Comparison of ENCODE assay signal across 9 cellular contexts in genomic region chr17:45228121-45228941, GRCh38. TPM values are rescaled to one million over a fixed set of nuclear protein-coding genes. Genes with fewer than 3 reads are reported as not detected.
DNase-seq lines count a peak whose midpoint lies in the region; FAIRE-seq and TF ChIP-seq lines count a peak whose summit lies in the region.
"Had no signal": no experiment of that assay in that cellular context is flagged by ENCODE, and none has a peak within 500 bp of the region (broad histone marks: within the 10 kb centered on the region; RNA-seq: fewer than 3 reads in every experiment).

No MANE protein-coding gene starts in this region.

- H3K4me1 ChIP-seq in keratinocyte (ENCODE audit: control insufficient read depth, extremely low read depth, insufficient read depth, low read length) = peaks cover 35% of the 10 kb centered on the region

- peak; percentile 58 for DNase-seq in activated CD4-positive, alpha-beta T cell treated with anti-CD3 and anti-CD28 coated beads for 48 hours
- DNase-seq in activated CD4-positive, alpha-beta T cell treated with anti-CD3 and anti-CD28 coated beads, Interleukin-2, amount 50 U/mL, for 1 hour = no peak
- DNase-seq in activated T-cell treated with anti-CD3 and anti-CD28 coated beads, Interleukin-2, amount 50 U/mL, for 1 hour = peak; percentile 58
- DNase-seq in keratinocyte (ENCODE audit: low read depth, low spot score) = no peak
- no peak for DNase-seq in NCI-H1930 (lab: John Stamatoyannopoulos, UW)
- DNase-seq in NCI-H524 treated with DMSO at 0.1 percent for 48 hours (lab: John Stamatoyannopoulos, UW) = no peak
- DNase-seq in HUDEP-2 (lab: John Stamatoyannopoulos, UW; ENCODE audit: unreplicated experiment in 76 of 76) = no peak

- H3K27ac ChIP-seq in keratinocyte (ENCODE audit: control insufficient read depth, insufficient read depth, low read length) (peak overlapping the region; percentile 57), temporal lobe (ENCODE audit: low read depth, low read length) (peak overlapping the region; percentile 69)
- H3K27ac ChIP-seq: VCaP had no signal

- H4K20me1 ChIP-seq in keratinocyte (ENCODE audit: control insufficient read depth, extremely low read depth, insufficient read depth, low read length) = no peaks in the 10 kb centered on the region

- no peak for FAIRE-seq in keratinocyte (lab: Jason Lieb, UNC)

- no peaks in the 10 kb centered on the region for H3K79me2 ChIP-seq in keratinocyte (ENCODE audit: control insufficient read depth, insufficient read depth, low read length)

- dilution Hi-C loops in keratinocyte (cut with MboI; ENCODE audit: extremely low pct_ligation_motif_present, low sequenced_read_pairs) = no loop called here

- peak overlapping the region; percentile 65 for H3K9ac ChIP-seq in keratinocyte (ENCODE audit: control insufficient read depth, extremely low read depth, insufficient read depth, low read length)

- no peak for TF ChIP-seq CTCF in keratinocyte (optimal IDR thresholded peaks at IDR 0.05 in 1 of 3, IDR thresholded peaks at IDR 0.05 in 1 of 3, conservative IDR thresholded peaks at IDR 0.05 in 1 of 3; ENCODE audit: extremely low read depth in 1 of 3, insufficient read depth in 2 of 3, low read length in 3 of 3)

- H3K9me1 ChIP-seq in keratinocyte (ENCODE audit: control insufficient read depth, extremely low read depth, insufficient read depth, low read length) = no peaks in the 10 kb centered on the region

- H3K4me2 ChIP-seq in keratinocyte (ENCODE audit: control insufficient read depth, extremely low read depth, insufficient read depth, low read depth, low read length) = peak overlapping the region; percentile 62

- H3K9me3 ChIP-seq in keratinocyte (ENCODE audit: control insufficient read depth, low read depth, low read length) = no peaks in the 10 kb centered on the region

- no peaks in the 10 kb centered on the region for H3K36me3 ChIP-seq in keratinocyte (ENCODE audit: control insufficient read depth in 2 of 2, extremely low read depth in 1 of 2, insufficient read depth in 2 of 2, low read length in 2 of 2)

- H2AFZ ChIP-seq in keratinocyte (ENCODE audit: control insufficient read depth, low read length) = no peak overlapping the region

- H3K27me3 ChIP-seq in keratinocyte (ENCODE audit: control insufficient read depth, extremely low read depth, insufficient read depth, low read length) = peaks cover 10% of the 10 kb centered on the region

- peak overlapping the region in 1 of 3 experiments; percentile 19 for H3K4me3 ChIP-seq in keratinocyte (ENCODE audit: control insufficient read depth in 2 of 3, extremely low read depth in 1 of 3, insufficient read depth in 2 of 3, low read depth in 1 of 3, low read length in 3 of 3)

RNA-seq across cellular contexts. Expression of gene FMNL1, which starts 6.6 kb away (rescaled TPM):
- 0.46 to 1.1 TPM (median 0.79 TPM) in 3 replicates for polyA plus RNA-seq in keratinocyte
- 3.1 TPM for polyA plus RNA-seq in keratinocyte (2011; ENCODE audit: low read depth)
- polyA plus RNA-seq in keratinocyte (2011; cell fraction: cytosol; rRNA removed) = 0.66 and 1.1 TPM in 2 replicates
- 3.3 and 3.5 TPM in 2 replicates for polyA plus RNA-seq in keratinocyte (2011; cell fraction: nucleus; rRNA removed)
- polyA plus RNA-seq in keratinocyte (2012; ENCODE audit: low replicate concordance) = 1.6 and 2.0 TPM in 2 replicates
- 0.29 to 2.5 TPM (median 0.36 TPM) in 3 replicates for polyA minus RNA-seq in keratinocyte
- 2.3 TPM for polyA minus RNA-seq in keratinocyte (2011; cell fraction: cytosol; rRNA and poly(A)+ RNA removed)
- polyA minus RNA-seq in keratinocyte (2011; cell fraction: nucleus; rRNA and poly(A)+ RNA removed) = 1.1 and 2.9 TPM in 2 replicates
- total RNA-seq in temporal lobe = 4.2 TPM

RNA-seq across cellular contexts. Expression of gene SPATA32, which starts 33.6 kb away (rescaled TPM):
- polyA plus RNA-seq in keratinocyte = 0.05 TPM in 1 of 3 replicates, not detected in the others
- polyA plus RNA-seq in keratinocyte (2011; ENCODE audit: low read depth) = not detected
- polyA plus RNA-seq in keratinocyte (2011; cell fraction: cytosol; rRNA removed) = not detected in 2 replicates
- 0.07 TPM in 1 of 2 replicates, not detected in the other for polyA plus RNA-seq in keratinocyte (2011; cell fraction: nucleus; rRNA removed)
- polyA plus RNA-seq in keratinocyte (2012; ENCODE audit: low replicate concordance) = not detected in 2 replicates
- polyA minus RNA-seq in keratinocyte = not detected in 3 replicates
- not detected for polyA minus RNA-seq in keratinocyte (2011; cell fraction: cytosol; rRNA and poly(A)+ RNA removed)
- polyA minus RNA-seq in keratinocyte (2011; cell fraction: nucleus; rRNA and poly(A)+ RNA removed) = not detected in 2 replicates
- not detected for total RNA-seq in temporal lobe

Comparison
In these comparisons a context has a peak if more than half of its experiments do, and no peak if none do; other contexts are left out.
1. DNase-seq: peak in activated CD4-positive, alpha-beta T cell treated with anti-CD3 and anti-CD28 coated beads for 48 hours (single experiment) and activated T-cell treated with anti-CD3 and anti-CD28 coated beads, Interleukin-2, amount 50 U/mL, for 1 hour (single experiment); none in activated CD4-positive, alpha-beta T cell treated with anti-CD3 and anti-CD28 coated beads, Interleukin-2, amount 50 U/mL, for 1 hour (single experiment), keratinocyte (single experiment), NCI-H1930 (0 of 2), NCI-H524 treated with DMSO at 0.1 percent for 48 hours (single experiment) and HUDEP-2 (0 of 76).